ENCODE assay signal across 17 cellular contexts in the genomic region with DNA sequence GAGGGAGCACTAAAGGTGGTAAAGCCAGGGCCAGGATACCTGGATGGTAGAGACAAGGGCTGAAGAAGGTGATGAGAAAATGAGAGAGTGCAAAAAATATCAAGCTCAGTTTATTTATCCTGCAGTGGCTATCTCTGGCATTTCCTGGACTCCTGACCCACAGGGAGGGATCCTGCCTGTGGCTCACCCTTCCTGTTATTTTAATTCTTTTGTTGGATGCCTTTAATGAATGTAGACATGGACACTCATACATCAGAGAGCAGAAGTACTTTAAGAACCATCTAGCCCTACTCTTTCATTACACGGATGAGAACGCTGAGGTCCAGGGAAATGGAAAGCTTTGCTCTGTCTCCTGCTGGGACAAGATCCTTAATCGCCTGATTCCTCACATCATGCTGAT. TPM values are rescaled to one million over a fixed set of nuclear protein-coding genes. Genes with fewer than 3 reads are reported as not detected.
DNase-seq lines count a peak whose midpoint lies in the region; ATAC-seq, FAIRE-seq and TF ChIP-seq lines count a peak whose summit lies in the region.
"Had no signal": no experiment of that assay in that cellular context is flagged by ENCODE, and none has a peak within 500 bp of the region (broad histone marks: within the 10 kb centered on the region; RNA-seq: fewer than 3 reads in every experiment).

No MANE protein-coding gene starts in this region.

- H3K9me3 Mint-ChIP-seq in activated T-cell treated with anti-CD3 and anti-CD28 coated beads, Interleukin-2, amount 50 U/mL, for 72 hours = no peaks in the 10 kb centered on the region

- 29% methylated on average over 3 of the region's 3 CpGs for WGBS in A549 (ENCODE audit: missing lambda C conversion rate)

- H3K4me1 Mint-ChIP-seq in activated T-cell treated with anti-CD3 and anti-CD28 coated beads, Interleukin-2, amount 50 U/mL, for 72 hours (ENCODE audit: low read depth) = no peaks in the 10 kb centered on the region

- TF ChIP-seq POLR2A in A549 (IDR thresholded peaks at IDR 0.05; ENCODE audit: low read length) = no peak

- no peak overlapping the region for H3K27ac Mint-ChIP-seq in activated T-cell treated with anti-CD3 and anti-CD28 coated beads, Interleukin-2, amount 50 U/mL, for 72 hours

- H3K27ac ChIP-seq in A549 (peak overlapping the region in 1 of 2 experiments; percentile 32; a peak in 3 of 6 replicates), brain microvascular endothelial cell (peak overlapping the region; percentile 97)

- H3K36me3 Mint-ChIP-seq in activated T-cell treated with anti-CD3 and anti-CD28 coated beads, Interleukin-2, amount 50 U/mL, for 72 hours (ENCODE audit: insufficient read depth in 2 of 2) = no peaks in the 10 kb centered on the region

- no peaks in the 10 kb centered on the region for H3K36me3 ChIP-seq in brain microvascular endothelial cell (replicated peaks)
- H3K36me3 ChIP-seq: transverse colon had no signal

- H3K9me3 ChIP-seq in A549 = no peaks in the 10 kb centered on the region
- H3K9me3 ChIP-seq: transverse colon had no signal

- ATAC-seq in A549 = peak in 1 of 2 experiments; percentile 53; a peak in 2 of 6 replicates
- ATAC-seq in activated T-cell treated with anti-CD3 and anti-CD28 coated beads, Interleukin-2, amount 50 U/mL, for 72 hours (replicated peaks in 1 of 2) = no peak
- ATAC-seq: GM12878, Right ventricle myocardium inferior had no signal

- FAIRE-seq in A549 (lab: Jason Lieb, UNC) = no peak
- FAIRE-seq: GM12878 had no signal

- no peak overlapping the region for H3K4me3 ChIP-seq in A549
- peak overlapping the region; percentile 6 for H3K4me3 ChIP-seq in brain microvascular endothelial cell (ENCODE audit: low read depth, low read length)
- H3K4me3 ChIP-seq: GM12878, transverse colon had no signal

- DNase-seq in A549 (ENCODE audit: low read depth in 1 of 2, low spot score in 1 of 2) (no peak), HT1080 (ENCODE audit: low read depth) (peak; percentile 95), brain microvascular endothelial cell (peak; percentile 87), kidney tubule cell (ENCODE audit: low spot score) (peak; percentile 71), NCI-H1092 (lab: John Stamatoyannopoulos, UW) (no peak), NCI-H82 (lab: John Stamatoyannopoulos, UW) (no peak), RPMI8226 (no peak)
- no peak for DNase-seq in activated T-cell treated with anti-CD3 and anti-CD28 coated beads, Interleukin-2, amount 50 U/mL, for 72 hours
- DNase-seq: activated CD8-positive, alpha-beta memory T cell treated with anti-CD3 and anti-CD28 coated beads, Interleukin-2, amount 50 U/mL, for 4 hours; effector CD4-positive, alpha-beta T cell; GOT3; head of caudate nucleus; NCI-H1105; NCI-H510A treated with DMSO at 0.1 percent for 48 hours; transverse colon had no signal

- in situ Hi-C loops in brain microvascular endothelial cell (cut with HindIII; ENCODE audit: low pct_ligation_motif_present, low sequenced_read_pairs) = loop anchor here (25.0 kb wide), 1 partner anchor 924 kb away; no protein-coding TSS in a partner anchor

- TF ChIP-seq EP300 in A549 (IDR thresholded peaks at IDR 0.05) = no peak

- H3K27me3 Mint-ChIP-seq in activated T-cell treated with anti-CD3 and anti-CD28 coated beads, Interleukin-2, amount 50 U/mL, for 72 hours (ENCODE audit: low read depth) = no peaks in the 10 kb centered on the region

- no peaks in the 10 kb centered on the region for H3K27me3 ChIP-seq in brain microvascular endothelial cell (replicated peaks)
- H3K27me3 ChIP-seq: transverse colon had no signal

- peak overlapping the region; percentile 45; the same call in 2 of the 3 replicates for H3K4me2 ChIP-seq in A549

- CTCF ChIA-PET in A549 (lab: Yijun Ruan, JAX) = interaction anchor here (0.5 to 1.6 kb wide), 7 partner anchors 9 to 936 kb away, joined by 3 to 5 read pairs (median 3); no protein-coding TSS in a partner anchor

- POLR2A ChIA-PET in A549 (lab: Yijun Ruan, JAX) = no interaction called here

- H3K4me3 Mint-ChIP-seq in activated T-cell treated with anti-CD3 and anti-CD28 coated beads, Interleukin-2, amount 50 U/mL, for 72 hours = no peak overlapping the region

- peaks cover 21% of the 10 kb centered on the region for H3K4me1 ChIP-seq in A549

- TF ChIP-seq CTCF in A549 (IDR thresholded peaks at IDR 0.05) = no peak
- no peak for TF ChIP-seq CTCF in brain microvascular endothelial cell (IDR thresholded peaks at IDR 0.05; ENCODE audit: low read depth, low read length, missing control alignments)

- TF ChIP-seq RAD21 in A549 (conservative IDR thresholded peaks at IDR 0.05 in 1 of 2, IDR thresholded peaks at IDR 0.05 in 1 of 2) = no peak

TF ChIP-seq in A549, 52 proteins besides CTCF, POLR2A, EP300 and RAD21:
- TF ChIP-seq, protein P1, sequence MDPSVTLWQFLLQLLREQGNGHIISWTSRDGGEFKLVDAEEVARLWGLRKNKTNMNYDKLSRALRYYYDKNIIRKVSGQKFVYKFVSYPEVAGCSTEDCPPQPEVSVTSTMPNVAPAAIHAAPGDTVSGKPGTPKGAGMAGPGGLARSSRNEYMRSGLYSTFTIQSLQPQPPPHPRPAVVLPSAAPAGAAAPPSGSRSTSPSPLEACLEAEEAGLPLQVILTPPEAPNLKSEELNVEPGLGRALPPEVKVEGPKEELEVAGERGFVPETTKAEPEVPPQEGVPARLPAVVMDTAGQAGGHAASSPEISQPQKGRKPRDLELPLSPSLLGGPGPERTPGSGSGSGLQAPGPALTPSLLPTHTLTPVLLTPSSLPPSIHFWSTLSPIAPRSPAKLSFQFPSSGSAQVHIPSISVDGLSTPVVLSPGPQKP (IDR thresholded peaks at IDR 0.05; ENCODE audit: low read depth, low read length) = no peak
- no peak for TF ChIP-seq NFE2L2 (conservative IDR thresholded peaks at IDR 0.05; ENCODE audit: low read length)
- TF ChIP-seq, protein P2, sequence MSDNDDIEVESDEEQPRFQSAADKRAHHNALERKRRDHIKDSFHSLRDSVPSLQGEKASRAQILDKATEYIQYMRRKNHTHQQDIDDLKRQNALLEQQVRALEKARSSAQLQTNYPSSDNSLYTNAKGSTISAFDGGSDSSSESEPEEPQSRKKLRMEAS (IDR thresholded peaks at IDR 0.05) = no peak
- no peak for TF ChIP-seq NR3C1 (IDR thresholded peaks at IDR 0.05)
- TF ChIP-seq SMC3 (IDR thresholded peaks at IDR 0.05) = no peak
- no peak for TF ChIP-seq RFX5 (IDR thresholded peaks at IDR 0.05)
- TF ChIP-seq EHMT2 (IDR thresholded peaks at IDR 0.05; ENCODE audit: low read depth) = no peak
- no peak for TF ChIP-seq ESRRA (IDR thresholded peaks at IDR 0.05; ENCODE audit: borderline replicate concordance, low read length)

RNA-seq across cellular contexts. Expression of a gene that starts 20.6 kb away (rescaled TPM):
- 32.6 and 59.8 TPM in 2 replicates for polyA plus RNA-seq in A549 (2011; rRNA removed)
- 60.3 and 71.5 TPM in 2 replicates for polyA plus RNA-seq in A549 (2012; cell fraction: cytosol; rRNA removed)
- polyA plus RNA-seq in A549 (2012; cell fraction: nucleus; rRNA removed) = 96.1 and 156 TPM in 2 replicates
- polyA plus RNA-seq in A549 (2017; fragmentation: RNase III; extraction: RNeasy Plus Mini Kit Qiagen cat#74134 plus additional on column Dnase treatment) = 23.3 to 27.4 TPM (median 23.3 TPM) in 3 replicates
- polyA minus RNA-seq in A549 (2011; rRNA and poly(A)+ RNA removed) = 47.1 and 53.4 TPM in 2 replicates
- 112 and 132 TPM in 2 replicates for total RNA-seq in HT1080 (2014; rRNA removed; shearing (Covaris generic))
- polyA plus RNA-seq in HT1080 (2015; cell fraction: cytosol; rRNA removed) = 96.8 and 99.6 TPM in 2 replicates
- polyA plus RNA-seq in HT1080 (2015; cell fraction: nucleus; rRNA removed) = 173 and 201 TPM in 2 replicates
- total RNA-seq in activated T-cell treated with anti-CD3 and anti-CD28 coated beads, Interleukin-2, amount 50 U/mL, for 72 hours = 10 to 100 TPM; 36.5 to 40.5 TPM

Comparison
In these comparisons a context has a peak if more than half of its experiments do, and no peak if none do; other contexts are left out.
1. DNase-seq: peak in HT1080 (single experiment), brain microvascular endothelial cell (single experiment) and kidney tubule cell (single experiment); none in A549 (0 of 2), NCI-H1092 (single experiment), NCI-H82 (single experiment), RPMI8226 (single experiment) and activated T-cell treated with anti-CD3 and anti-CD28 coated beads, Interleukin-2, amount 50 U/mL, for 72 hours (0 of 2).